24 cellular contexts compared by ENCODE assay signal in the genomic region with DNA sequence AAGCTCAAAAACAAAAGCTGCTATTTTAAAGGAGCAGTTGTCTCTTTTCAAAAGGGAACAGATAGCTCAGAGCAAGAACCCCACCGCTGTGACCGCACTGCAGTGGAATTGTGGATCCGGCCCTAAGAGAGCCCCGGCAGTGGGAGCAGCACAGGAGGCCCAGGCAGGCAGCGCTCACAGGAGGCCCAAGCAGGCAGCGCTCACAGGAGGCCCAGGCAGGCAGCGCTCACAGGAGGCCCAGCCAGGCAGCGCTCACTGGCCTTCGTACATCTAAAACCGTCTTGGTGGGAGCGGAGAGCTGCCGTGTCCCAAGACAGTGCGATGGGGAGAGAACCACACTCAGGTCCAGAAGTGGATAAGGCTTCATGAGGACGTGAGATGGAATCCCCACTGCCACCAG. TPM values are rescaled to one million over a fixed set of nuclear protein-coding genes. Genes with fewer than 3 reads are reported as not detected.
"Had no signal": no experiment of that assay in that cellular context is flagged by ENCODE, and none has a peak within 500 bp of the region (broad histone marks: within the 10 kb centered on the region; RNA-seq: fewer than 3 reads in every experiment).

No MANE protein-coding gene starts in this region.

- H3K4me3 Mint-ChIP-seq: activated CD4-positive, alpha-beta T cell treated with anti-CD3 and anti-CD28 coated beads for 36 hours; activated naive CD8-positive, alpha-beta T cell treated with anti-CD3 and anti-CD28 coated beads, Interleukin-2, amount 10 ng/mL, durations not matched to agents 7 days and 5 days; activated T-cell treated with anti-CD3 and anti-CD28 coated beads, Interleukin-2, amount 50 U/mL, for 24 hours; activated T-helper 17 cell treated with anti-CD3 and anti-CD28 coated beads, Interleukin-2, amount 50 U/mL, for 72 hours; central memory CD8-positive, alpha-beta T cell; naive B cell; stimulated activated naive CD8-positive, alpha-beta T cell treated with anti-CD3 and anti-CD28 coated beads, Interleukin-15, Interleukin-2, amounts not matched to agents 100 ng/mL and 50 ng/mL, for 24 hours; T-cell; T-helper 2 cell treated with Interferon-gamma antibody and Interleukin-4, amounts not matched to agents 5 μg/mL and 100 μg/mL, for 36 hours had no signal

- ATAC-seq: activated CD4-positive, alpha-beta T cell treated with anti-CD3 and anti-CD28 coated beads for 36 hours; activated T-helper 17 cell treated with anti-CD3 and anti-CD28 coated beads, Interleukin-2, amount 50 U/mL, for 72 hours; T-cell had no signal

- H3K36me3 Mint-ChIP-seq: activated naive CD8-positive, alpha-beta T cell treated with anti-CD3 and anti-CD28 coated beads, Interleukin-2, amount 10 ng/mL, durations not matched to agents 7 days and 5 days; naive B cell; neural progenitor cell; T-cell had no signal

- H3K27me3 Mint-ChIP-seq: stimulated activated naive CD8-positive, alpha-beta T cell treated with anti-CD3 and anti-CD28 coated beads, Interleukin-15, Interleukin-2, amounts not matched to agents 100 ng/mL and 50 ng/mL, for 24 hours had no signal

- H3K27ac Mint-ChIP-seq: activated CD4-positive, alpha-beta T cell treated with anti-CD3 and anti-CD28 coated beads for 36 hours; activated naive CD8-positive, alpha-beta T cell treated with anti-CD3 and anti-CD28 coated beads, Interleukin-2, amount 10 ng/mL, durations not matched to agents 7 days and 5 days; activated T-cell treated with anti-CD3 and anti-CD28 coated beads, Interleukin-2, amount 50 U/mL, for 24 hours; neural progenitor cell; progenitor cell of endocrine pancreas; stimulated activated naive CD8-positive, alpha-beta T cell treated with anti-CD3 and anti-CD28 coated beads, Interleukin-15, Interleukin-2, amounts not matched to agents 100 ng/mL and 50 ng/mL, for 24 hours; T-cell; T-helper 2 cell treated with Interferon-gamma antibody and Interleukin-4, amounts not matched to agents 5 μg/mL and 100 μg/mL, for 36 hours had no signal

- H3K4me1 Mint-ChIP-seq: activated CD4-positive, alpha-beta T cell treated with anti-CD3 and anti-CD28 coated beads for 36 hours; activated T-helper 17 cell treated with anti-CD3 and anti-CD28 coated beads, Interleukin-2, amount 50 U/mL, for 72 hours; central memory CD8-positive, alpha-beta T cell had no signal

- DNase-seq: activated CD4-positive, alpha-beta T cell treated with anti-CD3 and anti-CD28 coated beads for 36 hours; activated CD4-positive, alpha-beta T cell treated with anti-CD3 and anti-CD28 coated beads, Interleukin-2, amount 50 U/mL, for 4 hours; activated CD8-positive, alpha-beta memory T cell treated with anti-CD3 and anti-CD28 coated beads, Interleukin-2, amount 50 U/mL, for 4 hours; activated naive CD4-positive, alpha-beta T cell treated with Interleukin-2 at 50 U/mL for 16 hours; activated naive CD8-positive, alpha-beta T cell treated with anti-CD3 and anti-CD28 coated beads, Interleukin-2, amount 10 ng/mL, durations not matched to agents 7 days and 5 days; amniotic stem cell; hypothalamus; mesenchymal stem cell; naive B cell; retina; stimulated activated CD4-positive, alpha-beta T cell treated with anti-CD3 and anti-CD28 coated beads, Interleukin-4, amount 100 ng/mL, for 4 hours; substantia nigra; T-cell; tibial artery; uterus; WERI-Rb-1 had no signal

- H3K9me3 Mint-ChIP-seq: activated naive CD8-positive, alpha-beta T cell treated with anti-CD3 and anti-CD28 coated beads, Interleukin-2, amount 10 ng/mL, durations not matched to agents 7 days and 5 days; activated T-cell treated with anti-CD3 and anti-CD28 coated beads, Interleukin-2, amount 50 U/mL, for 24 hours; activated T-helper 17 cell treated with anti-CD3 and anti-CD28 coated beads, Interleukin-2, amount 50 U/mL, for 72 hours; central memory CD8-positive, alpha-beta T cell; naive B cell; neural progenitor cell; stimulated activated naive CD8-positive, alpha-beta T cell treated with anti-CD3 and anti-CD28 coated beads, Interleukin-15, Interleukin-2, amounts not matched to agents 100 ng/mL and 50 ng/mL, for 24 hours; T-cell; T-helper 2 cell treated with Interferon-gamma antibody and Interleukin-4, amounts not matched to agents 5 μg/mL and 100 μg/mL, for 36 hours had no signal

RNA-seq across cellular contexts. Expression of a gene that starts 4.0 kb away (rescaled TPM):
- polyA plus RNA-seq: keratinocyte had no signal

RNA-seq across cellular contexts. Expression of a gene that starts 39.6 kb away (rescaled TPM):
- polyA plus RNA-seq: keratinocyte had no signal

RNA-seq across cellular contexts. Expression of a gene that starts 55.2 kb away (rescaled TPM):
- polyA plus RNA-seq: keratinocyte had no signal
